Comparison of ENCODE assay signal across 15 cellular contexts in genomic region chr2:225354281-225354774, GRCh38. TPM values are rescaled to one million over a fixed set of nuclear protein-coding genes. Genes with fewer than 3 reads are reported as not detected.
DNase-seq lines count a peak whose midpoint lies in the region; ATAC-seq and TF ChIP-seq lines count a peak whose summit lies in the region.
"Had no signal": no experiment of that assay in that cellular context is flagged by ENCODE, and none has a peak within 500 bp of the region (broad histone marks: within the 10 kb centered on the region; RNA-seq: fewer than 3 reads in every experiment).

No MANE protein-coding gene starts in this region.

- no peak overlapping the region for H4K91ac ChIP-seq in mesenchymal stem cell (ENCODE audit: low read length)

- peaks cover 2% of the 10 kb centered on the region for H3K4me1 Mint-ChIP-seq in activated naive CD8-positive, alpha-beta T cell treated with anti-CD3 and anti-CD28 coated beads for 36 hours
- H3K4me1 Mint-ChIP-seq: CD4-positive, CD25-positive, alpha-beta regulatory T cell had no signal

- DNase-seq in COLO829 (ENCODE audit: low spot score): peak; percentile 23
- DNase-seq in Jurkat, Clone E6-1 (ENCODE audit: low read depth, low spot score): peak; percentile 1
- DNase-seq in brain microvascular endothelial cell: peak; percentile 86
- DNase-seq in mesenchymal stem cell: peak; percentile 79
- DNase-seq in cardiac septum (ENCODE audit: low spot score): no peak
- DNase-seq in activated naive CD8-positive, alpha-beta T cell treated with anti-CD3 and anti-CD28 coated beads for 36 hours: no peak
- no peak for DNase-seq in NCI-H446 (lab: John Stamatoyannopoulos, UW)
- DNase-seq: activated CD4-positive, alpha-beta T cell treated with anti-CD3 and anti-CD28 coated beads, Interleukin-2, amount 50 U/mL, for 1 hour; activated naive CD4-positive, alpha-beta T cell treated with Interleukin-2 at 50 U/mL for 16 hours; CD4-positive, CD25-positive, alpha-beta regulatory T cell; NCI-H2029; ovary had no signal

- WGBS in mesenchymal stem cell: 0% methylated on average over 3 of the region's 3 CpGs

- H3K9me3 Mint-ChIP-seq in activated naive CD8-positive, alpha-beta T cell treated with anti-CD3 and anti-CD28 coated beads for 36 hours: no peaks in the 10 kb centered on the region

- peaks cover 17% of the 10 kb centered on the region for H3K27me3 Mint-ChIP-seq in activated naive CD8-positive, alpha-beta T cell treated with anti-CD3 and anti-CD28 coated beads for 36 hours

- no peaks in the 10 kb centered on the region for H3K9me3 ChIP-seq in mesenchymal stem cell (ENCODE audit: control insufficient read depth, low read length)
- H3K9me3 ChIP-seq: ovary, SJSA1 had no signal

- in situ Hi-C loops in brain microvascular endothelial cell (cut with HindIII; ENCODE audit: low pct_ligation_motif_present, low sequenced_read_pairs): no loop called here

- H3K4me1 ChIP-seq in mesenchymal stem cell (ENCODE audit: control insufficient read depth, insufficient read depth, low read depth, low read length): no peaks in the 10 kb centered on the region

- no peaks in the 10 kb centered on the region for H3K27me3 ChIP-seq in brain microvascular endothelial cell (replicated peaks)
- H3K27me3 ChIP-seq in mesenchymal stem cell (ENCODE audit: control insufficient read depth in 1 of 2, insufficient read depth in 1 of 2, low read length in 2 of 2): no peaks in the 10 kb centered on the region
- H3K27me3 ChIP-seq: ovary, SJSA1 had no signal

- no peak overlapping the region for H2BK5ac ChIP-seq in mesenchymal stem cell (ENCODE audit: low read depth, low read length, poor library complexity, severe bottlenecking)

- no peak overlapping the region for H3K4me3 ChIP-seq in Jurkat, Clone E6-1 (ENCODE audit: low read length)
- no peak overlapping the region for H3K4me3 ChIP-seq in brain microvascular endothelial cell (ENCODE audit: low read depth, low read length)
- H3K4me3 ChIP-seq in mesenchymal stem cell (ENCODE audit: insufficient read depth in 1 of 2, low read depth in 1 of 2, low read length in 2 of 2): peak overlapping the region in 1 of 2 experiments; percentile 36
- H3K4me3 ChIP-seq: ovary, SJSA1 had no signal

- H2BK12ac ChIP-seq in mesenchymal stem cell (ENCODE audit: low read length in 2 of 2): no peak overlapping the region

- no peak overlapping the region for H2AFZ ChIP-seq in mesenchymal stem cell (ENCODE audit: low read depth, low read length)

- no peaks in the 10 kb centered on the region for H3K79me1 ChIP-seq in mesenchymal stem cell (replicated peaks; ENCODE audit: low read length, poor library complexity, severe bottlenecking)

- no peak overlapping the region for H3K9ac ChIP-seq in mesenchymal stem cell (ENCODE audit: low read length)

- H3K27ac Mint-ChIP-seq in activated naive CD8-positive, alpha-beta T cell treated with anti-CD3 and anti-CD28 coated beads for 36 hours: no peak overlapping the region
- H3K27ac Mint-ChIP-seq: CD4-positive, CD25-positive, alpha-beta regulatory T cell had no signal

- no peak overlapping the region for H3K4me2 ChIP-seq in mesenchymal stem cell (ENCODE audit: low read length, poor library complexity, severe bottlenecking)

- intact Hi-C loops in cardiac septum (cut with DNase I): no loop called here

- H3K4ac ChIP-seq in mesenchymal stem cell (ENCODE audit: low read depth in 1 of 2, low read length in 2 of 2): no peak overlapping the region

- TF ChIP-seq CTCF in brain microvascular endothelial cell (IDR thresholded peaks at IDR 0.05; ENCODE audit: low read depth, low read length, missing control alignments): no peak

- H2BK120ac ChIP-seq in mesenchymal stem cell (ENCODE audit: low read depth, low read length): no peak overlapping the region

- H2AK5ac ChIP-seq in mesenchymal stem cell (ENCODE audit: low read length, severe bottlenecking): no peak overlapping the region

- H3K36me3 ChIP-seq in brain microvascular endothelial cell (replicated peaks): no peaks in the 10 kb centered on the region
- H3K36me3 ChIP-seq in mesenchymal stem cell (ENCODE audit: control insufficient read depth in 1 of 2, insufficient read depth in 2 of 2, low read depth in 1 of 2, low read length in 2 of 2): no peaks in the 10 kb centered on the region
- H3K36me3 ChIP-seq: ovary, SJSA1 had no signal

- H2BK15ac ChIP-seq in mesenchymal stem cell (ENCODE audit: low read depth, poor library complexity, severe bottlenecking): no peak overlapping the region

- no peak overlapping the region for H3K18ac ChIP-seq in mesenchymal stem cell (ENCODE audit: low read depth in 1 of 2, low read length in 2 of 2)

- H3K27ac ChIP-seq in brain microvascular endothelial cell (no peak overlapping the region), mesenchymal stem cell (ENCODE audit: low read length, poor library complexity, severe bottlenecking) (no peak overlapping the region)
- H3K27ac ChIP-seq: ovary, SJSA1 had no signal

- no peaks in the 10 kb centered on the region for H3K36me3 Mint-ChIP-seq in activated naive CD8-positive, alpha-beta T cell treated with anti-CD3 and anti-CD28 coated beads for 36 hours
- H3K36me3 Mint-ChIP-seq: CD4-positive, CD25-positive, alpha-beta regulatory T cell had no signal

- no peak overlapping the region for H4K8ac ChIP-seq in mesenchymal stem cell (ENCODE audit: low read length)

- no peak overlapping the region for H3K23ac ChIP-seq in mesenchymal stem cell (ENCODE audit: low read length in 2 of 2)

- ATAC-seq in HG03521 (IDR thresholded peaks at IDR 0.05; ENCODE audit: unreplicated experiment): no peak

- H3K14ac ChIP-seq in mesenchymal stem cell (ENCODE audit: low read length in 2 of 2): no peak overlapping the region

- H3K4me3 Mint-ChIP-seq in activated naive CD8-positive, alpha-beta T cell treated with anti-CD3 and anti-CD28 coated beads for 36 hours: no peak overlapping the region

RNA-seq across cellular contexts. Expression of gene NYAP2, which starts 45.2 kb away (rescaled TPM):
- polyA plus RNA-seq in Jurkat, Clone E6-1 (2012; ENCODE audit: insufficient read depth, insufficient read length): not detected
- not detected for polyA plus RNA-seq in mesenchymal stem cell (2013, experiment 1 of 2)
- polyA plus RNA-seq in mesenchymal stem cell (2013, experiment 2 of 2): not detected
- 0.05 TPM for total RNA-seq in cardiac septum
- under 1 TPM in 1 of 2 experiments, not detected in 1; 0.06 TPM for total RNA-seq in activated naive CD8-positive, alpha-beta T cell treated with anti-CD3 and anti-CD28 coated beads for 36 hours
- total RNA-seq: SJSA1 had no signal
- polyA plus RNA-seq: CD4-positive, CD25-positive, alpha-beta regulatory T cell; keratinocyte had no signal

Comparison
In these comparisons a context has a peak if more than half of its experiments do, and no peak if none do; other contexts are left out.
1. DNase-seq: peak in COLO829 (single experiment), Jurkat, Clone E6-1 (single experiment), brain microvascular endothelial cell (single experiment) and mesenchymal stem cell (single experiment); none in cardiac septum (single experiment), activated naive CD8-positive, alpha-beta T cell treated with anti-CD3 and anti-CD28 coated beads for 36 hours (single experiment) and NCI-H446 (0 of 2).